21 cellular contexts compared by ENCODE assay signal in the genomic region with DNA sequence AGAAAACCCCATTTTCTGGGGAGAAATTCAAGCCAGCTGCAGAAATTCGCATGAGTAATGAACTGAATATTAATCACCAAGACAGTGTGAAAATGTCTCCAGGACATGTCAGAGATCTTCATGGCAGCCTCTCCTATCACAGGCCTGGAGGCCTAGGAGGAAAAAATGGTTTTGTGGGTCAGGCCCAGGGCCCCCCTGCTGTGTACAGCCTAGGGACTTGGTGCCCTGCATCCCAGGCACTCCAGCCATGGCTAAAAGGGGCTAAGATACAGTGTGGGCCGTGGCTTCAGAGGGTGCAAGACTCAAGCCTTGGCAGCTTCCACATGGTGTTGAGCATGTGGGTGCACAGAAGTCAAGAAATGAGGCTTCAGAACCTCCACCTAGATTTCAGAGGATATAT.
DNase-seq lines count a peak whose midpoint lies in the region; ATAC-seq, FAIRE-seq and TF ChIP-seq lines count a peak whose summit lies in the region.
"Had no signal": no experiment of that assay in that cellular context is flagged by ENCODE, and none has a peak within 500 bp of the region (broad histone marks: within the 10 kb centered on the region; RNA-seq: fewer than 3 reads in every experiment).

No MANE protein-coding gene starts in this region.

- 6% methylated on average over 1 of the region's 2 CpGs for whole genome bisulfite sequencing in HepG2 (ENCODE audit: low lambda C conversion rate)

- no peak for TF ChIP-seq EP300 in HepG2 (IDR thresholded peaks at IDR 0.05; ENCODE audit: low read depth in 2 of 2, low read length in 2 of 2)
- TF ChIP-seq EP300 in HepG2 (CRISPR knock-in tag; IDR thresholded peaks at IDR 0.05; ENCODE audit: borderline replicate concordance): no peak

- no peaks in the 10 kb centered on the region for H3K36me3 ChIP-seq in BLaER1
- H3K36me3 ChIP-seq in HEK293 (ENCODE audit: control insufficient read depth in 2 of 2, insufficient read depth in 1 of 2, low read length in 2 of 2): no peaks in the 10 kb centered on the region
- H3K36me3 ChIP-seq in iPS-15b (ENCODE audit: control insufficient read depth, insufficient read depth, low read length): no peaks in the 10 kb centered on the region
- H3K36me3 ChIP-seq in HepG2 (replicated peaks in 1 of 2; ENCODE audit: control insufficient read depth in 1 of 2, insufficient read depth in 2 of 2, low read length in 2 of 2): no peaks in the 10 kb centered on the region

- no peak for TF ChIP-seq RAD21 in HepG2 (CRISPR knock-in tag; IDR thresholded peaks at IDR 0.05)

- TF ChIP-seq CTCF in HEK293 (tag by site-specific recombination; IDR thresholded peaks at IDR 0.05) (no peak), HepG2 (CRISPR knock-in tag; IDR thresholded peaks at IDR 0.05) (no peak), foreskin fibroblast (IDR thresholded peaks at IDR 0.05; ENCODE audit: low read depth, low read length) (no peak)

- H3K4me3 ChIP-seq in BLaER1 (peak overlapping the region; percentile 29; the same call in 1 of the 2 replicates), HEK293 (ENCODE audit: low read depth, low read length) (no peak overlapping the region), iPS-15b (ENCODE audit: low read depth, low read length) (peak overlapping the region; percentile 3), HepG2 (replicated peaks in 1 of 3; ENCODE audit: insufficient read depth in 1 of 3, low read depth in 2 of 3, low read length in 3 of 3) (no peak overlapping the region), foreskin fibroblast (ENCODE audit: low read depth in 1 of 2, low read length in 2 of 2) (no peak overlapping the region)

- CTCF ChIA-PET in HEK293 (lab: Yijun Ruan, JAX): no interaction called here
- CTCF ChIA-PET in HepG2 (lab: Yijun Ruan, JAX; ENCODE audit: low intra/inter-chr PET ratio, low total read pairs): no interaction called here

- ATAC-seq in HepG2 (no peak), GM21447 (IDR thresholded peaks at IDR 0.05; ENCODE audit: unreplicated experiment) (no peak)

- BruUV-seq in HepG2 (replicated peaks; lab: Mats Ljungman, UMichigan): no TSS peak

- intact Hi-C loops in HepG2 (cut with micrococcal nuclease; ENCODE audit: unreplicated experiment): no loop called here

- H4K20me1 ChIP-seq in BLaER1 (no peaks in the 10 kb centered on the region), HepG2 (ENCODE audit: insufficient read depth, low read length) (no peaks in the 10 kb centered on the region)

- H3K4me1 ChIP-seq in BLaER1 (no peaks in the 10 kb centered on the region), HEK293 (ENCODE audit: control insufficient read depth, insufficient read depth, low read length) (no peaks in the 10 kb centered on the region), iPS-15b (ENCODE audit: control insufficient read depth, insufficient read depth, low read length) (no peaks in the 10 kb centered on the region), HepG2 (ENCODE audit: insufficient read depth, low read length) (no peaks in the 10 kb centered on the region)

- no peak for FAIRE-seq in HepG2 (lab: Jason Lieb, UNC)
- FAIRE-seq: A204.1, G401.6, GM12891, GM19239 had no signal

- H3K79me2 ChIP-seq in HepG2 (ENCODE audit: insufficient read depth, low read length): no peaks in the 10 kb centered on the region

- in situ Hi-C loops in HepG2 (cut with HindIII; ENCODE audit: extremely low pct_ligation_motif_present, low pct_unique_long_range_greater_than_20kb): no loop called here

- H3K27ac ChIP-seq in BLaER1 (no peak overlapping the region), HEK293 (ENCODE audit: extremely low read depth, low read depth, low read length) (no peak overlapping the region), HepG2 (ENCODE audit: extremely low read length, insufficient read depth, low read length) (no peak overlapping the region)

- no peak for TF ChIP-seq POLR2A in HepG2 (IDR thresholded peaks at IDR 0.05; ENCODE audit: insufficient read depth in 1 of 2, low read depth in 2 of 2, low read length in 2 of 2)

- no peak overlapping the region for H2AFZ ChIP-seq in HepG2 (ENCODE audit: low read length)

- H3K27me3 ChIP-seq in BLaER1: no peaks in the 10 kb centered on the region
- H3K27me3 ChIP-seq in iPS-15b (ENCODE audit: control insufficient read depth, insufficient read depth, low read length): no peaks in the 10 kb centered on the region
- no peaks in the 10 kb centered on the region for H3K27me3 ChIP-seq in HepG2 (ENCODE audit: control insufficient read depth in 1 of 2, insufficient read depth in 2 of 2, low read length in 2 of 2)

- POLR2A ChIA-PET in HEK293 (lab: Yijun Ruan, JAX): no interaction called here
- POLR2A ChIA-PET in HepG2 (lab: Yijun Ruan, JAX): no interaction called here

- no peak overlapping the region for H3K9ac ChIP-seq in BLaER1
- no peak overlapping the region for H3K9ac ChIP-seq in iPS-15b (ENCODE audit: low read depth, low read length)
- H3K9ac ChIP-seq in HepG2 (ENCODE audit: insufficient read depth, low read depth, low read length): no peak overlapping the region

- peaks cover 48% of the 10 kb centered on the region for H3K9me3 ChIP-seq in BLaER1
- no peaks in the 10 kb centered on the region; the same call in 1 of the 2 replicates for H3K9me3 ChIP-seq in HEK293 (ENCODE audit: control insufficient read depth, insufficient read depth, low read depth, low read length)
- no peaks in the 10 kb centered on the region for H3K9me3 ChIP-seq in iPS-15b (ENCODE audit: control insufficient read depth, insufficient read depth, low read length)
- H3K9me3 ChIP-seq in HepG2 (ENCODE audit: low read length): peaks cover 22% of the 10 kb centered on the region

- DNase-seq in HepG2 (ENCODE audit: low spot score): no peak
- DNase-seq in foreskin fibroblast: no peak
- DNase-seq: 8988T; AML-193; C1 segment of cervical spinal cord; CD4-positive, alpha-beta memory T cell; CD4-positive, CD25-positive, alpha-beta regulatory T cell; CD8-positive, alpha-beta memory T cell; COR-L47; DMS 273 treated with DMSO at 0.1 percent for 48 hours; DMS153; DMS79; GF-D8 had no signal

- H3K4me2 ChIP-seq in BLaER1 (no peak overlapping the region), HepG2 (ENCODE audit: low read depth, low read length) (no peak overlapping the region)

TF ChIP-seq in HEK293, 187 proteins besides CTCF, POLR2A, EP300 and RAD21 (continues in another document):
- no peak for TF ChIP-seq ZNF404 (tag by site-specific recombination; IDR thresholded peaks at IDR 0.05)
- TF ChIP-seq SCRT1 (tag by site-specific recombination; IDR thresholded peaks at IDR 0.05; ENCODE audit: borderline replicate concordance): no peak
- TF ChIP-seq ZNF677 (tag by site-specific recombination; IDR thresholded peaks at IDR 0.05): no peak
- TF ChIP-seq ZBTB21 (tag by site-specific recombination; IDR thresholded peaks at IDR 0.05): no peak
- TF ChIP-seq, protein P1, sequence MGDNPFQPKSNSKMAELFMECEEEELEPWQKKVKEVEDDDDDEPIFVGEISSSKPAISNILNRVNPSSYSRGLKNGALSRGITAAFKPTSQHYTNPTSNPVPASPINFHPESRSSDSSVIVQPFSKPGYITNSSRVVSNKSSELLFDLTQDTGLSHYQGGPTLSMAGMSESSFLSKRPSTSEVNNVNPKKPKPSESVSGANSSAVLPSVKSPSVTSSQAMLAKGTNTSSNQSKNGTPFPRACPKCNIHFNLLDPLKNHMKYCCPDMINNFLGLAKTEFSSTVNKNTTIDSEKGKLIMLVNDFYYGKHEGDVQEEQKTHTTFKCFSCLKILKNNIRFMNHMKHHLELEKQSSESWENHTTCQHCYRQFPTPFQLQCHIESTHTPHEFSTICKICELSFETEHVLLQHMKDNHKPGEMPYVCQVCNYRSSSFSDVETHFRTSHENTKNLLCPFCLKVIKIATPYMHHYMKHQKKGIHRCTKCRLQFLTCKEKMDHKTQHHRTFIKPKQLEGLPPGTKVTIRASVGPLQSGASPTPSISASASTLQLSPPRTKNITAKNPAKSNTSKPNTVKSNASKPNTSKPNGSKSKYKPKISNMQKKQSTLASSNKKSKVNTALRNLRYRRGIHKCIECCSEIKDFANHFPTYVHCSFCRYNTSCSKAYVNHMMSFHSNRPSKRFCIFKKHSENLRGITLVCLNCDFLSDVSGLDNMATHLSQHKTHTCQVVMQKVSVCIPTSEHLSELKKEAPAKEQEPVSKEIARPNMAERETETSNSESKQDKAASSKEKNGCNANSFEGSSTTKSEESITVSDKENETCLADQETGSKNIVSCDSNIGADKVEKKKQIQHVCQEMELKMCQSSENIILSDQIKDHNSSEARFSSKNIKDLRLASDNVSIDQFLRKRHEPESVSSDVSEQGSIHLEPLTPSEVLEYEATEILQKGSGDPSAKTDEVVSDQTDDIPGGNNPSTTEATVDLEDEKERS (tag by site-specific recombination; IDR thresholded peaks at IDR 0.05): 0 out of 2 replicates have a peak, but pooled peaks have one; percentile 56
- no peak for TF ChIP-seq SCRT2 (tag by site-specific recombination; IDR thresholded peaks at IDR 0.05)

TF ChIP-seq in HepG2, 621 proteins besides CTCF, POLR2A, EP300 and RAD21 (continues in another document):
- TF ChIP-seq RELA (CRISPR knock-in tag; IDR thresholded peaks at IDR 0.05) (no peak), ZNF296 (CRISPR knock-in tag; conservative IDR thresholded peaks at IDR 0.05) (no peak), ZNF282 (IDR thresholded peaks at IDR 0.05; ENCODE audit: partially characterized antibody) (no peak), THAP11 (CRISPR knock-in tag; IDR thresholded peaks at IDR 0.05) (no peak)
- TF ChIP-seq, protein P2, sequence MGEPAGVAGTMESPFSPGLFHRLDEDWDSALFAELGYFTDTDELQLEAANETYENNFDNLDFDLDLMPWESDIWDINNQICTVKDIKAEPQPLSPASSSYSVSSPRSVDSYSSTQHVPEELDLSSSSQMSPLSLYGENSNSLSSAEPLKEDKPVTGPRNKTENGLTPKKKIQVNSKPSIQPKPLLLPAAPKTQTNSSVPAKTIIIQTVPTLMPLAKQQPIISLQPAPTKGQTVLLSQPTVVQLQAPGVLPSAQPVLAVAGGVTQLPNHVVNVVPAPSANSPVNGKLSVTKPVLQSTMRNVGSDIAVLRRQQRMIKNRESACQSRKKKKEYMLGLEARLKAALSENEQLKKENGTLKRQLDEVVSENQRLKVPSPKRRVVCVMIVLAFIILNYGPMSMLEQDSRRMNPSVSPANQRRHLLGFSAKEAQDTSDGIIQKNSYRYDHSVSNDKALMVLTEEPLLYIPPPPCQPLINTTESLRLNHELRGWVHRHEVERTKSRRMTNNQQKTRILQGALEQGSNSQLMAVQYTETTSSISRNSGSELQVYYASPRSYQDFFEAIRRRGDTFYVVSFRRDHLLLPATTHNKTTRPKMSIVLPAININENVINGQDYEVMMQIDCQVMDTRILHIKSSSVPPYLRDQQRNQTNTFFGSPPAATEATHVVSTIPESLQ (CRISPR knock-in tag; conservative IDR thresholded peaks at IDR 0.05): no peak

Comparison
In these comparisons a context has a peak if more than half of its experiments do, and no peak if none do; other contexts are left out.
1. H3K4me3 ChIP-seq: peak in BLaER1 (single experiment) and iPS-15b (single experiment); none in HEK293 (single experiment), HepG2 (0 of 3) and foreskin fibroblast (0 of 2).